ENCODE assay signal across 22 cellular contexts in the genomic region with DNA sequence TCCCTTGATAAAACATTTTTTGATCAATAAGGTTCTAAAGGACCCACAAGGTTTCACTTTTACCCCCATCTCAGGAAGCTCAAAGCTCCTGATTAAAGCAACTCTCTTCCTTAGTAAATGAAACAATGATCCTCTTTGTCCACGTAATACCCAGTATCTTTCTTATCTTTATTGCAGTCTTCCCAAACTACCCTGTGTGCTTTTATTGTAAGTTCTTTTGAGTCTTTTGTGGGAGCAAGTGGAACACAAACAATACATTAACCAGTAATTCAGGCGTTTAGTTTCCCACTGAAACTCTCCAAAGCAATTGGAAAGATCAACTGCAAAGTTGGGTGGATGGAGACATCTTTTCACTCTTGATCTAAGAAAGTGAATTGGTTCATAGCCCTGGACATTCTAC.
"Had no signal": no experiment of that assay in that cellular context is flagged by ENCODE, and none has a peak within 500 bp of the region (broad histone marks: within the 10 kb centered on the region; RNA-seq: fewer than 3 reads in every experiment).

No MANE protein-coding gene starts in this region.

- H3K4me1 ChIP-seq: adrenal gland had no signal

- H3K9me3 ChIP-seq: adrenal gland had no signal

- H3K27ac Mint-ChIP-seq: activated CD4-positive, alpha-beta T cell treated with anti-CD3 and anti-CD28 coated beads for 36 hours; activated CD8-positive, alpha-beta T cell treated with anti-CD3 and anti-CD28 coated beads, Interleukin-2, amount 10 ng/mL, durations not matched to agents 7 days and 5 days; activated naive CD8-positive, alpha-beta T cell treated with anti-CD3 and anti-CD28 coated beads, Interleukin-2, amount 10 ng/mL, durations not matched to agents 7 days and 5 days; T-cell had no signal

- H3K27ac ChIP-seq: adrenal gland, WERI-Rb-1 had no signal

- H3K36me3 ChIP-seq: adrenal gland, WERI-Rb-1 had no signal

- FAIRE-seq: RCC 7860 had no signal

- H3K36me3 Mint-ChIP-seq: activated naive CD8-positive, alpha-beta T cell treated with anti-CD3 and anti-CD28 coated beads, Interleukin-2, amount 10 ng/mL, durations not matched to agents 7 days and 5 days; T-cell had no signal

- H3K4me3 ChIP-seq: adrenal gland had no signal

- ATAC-seq: activated CD4-positive, alpha-beta T cell treated with anti-CD3 and anti-CD28 coated beads for 36 hours; activated CD8-positive, alpha-beta T cell treated with anti-CD3 and anti-CD28 coated beads, Interleukin-2, amount 10 ng/mL, durations not matched to agents 7 days and 5 days; PC-3; T-cell had no signal

- DNase-seq: activated CD4-positive, alpha-beta T cell treated with anti-CD3 and anti-CD28 coated beads for 36 hours; activated CD8-positive, alpha-beta memory T cell treated with anti-CD3 and anti-CD28 coated beads, Interleukin-2, amount 50 U/mL, for 48 hours; activated CD8-positive, alpha-beta T cell treated with anti-CD3 and anti-CD28 coated beads, Interleukin-2, amount 10 ng/mL, durations not matched to agents 7 days and 5 days; activated naive CD4-positive, alpha-beta T cell treated with anti-CD3 and anti-CD28 coated beads, Interleukin-2, amount 50 U/mL, for 16 hours; activated naive CD8-positive, alpha-beta T cell treated with anti-CD3 and anti-CD28 coated beads, Interleukin-2, amount 10 ng/mL, durations not matched to agents 7 days and 5 days; activated T-cell treated with anti-CD3 and anti-CD28 coated beads, Interleukin-2, amount 50 U/mL, for 1 hour; adrenal gland; anterior cingulate cortex; Karpas-422; MM.1S; NCI-H1105; NCI-H1436; NCI-H1694 treated with DMSO at 0.1 percent for 48 hours; NCI-H2029 treated with DMSO at 0.1 percent for 48 hours; NCI-H510A treated with DMSO at 0.1 percent for 48 hours; NCI-H69; PC-3; SHP77; T-cell; T-helper 2 cell; WERI-Rb-1 had no signal

- H3K4me1 Mint-ChIP-seq: activated naive CD8-positive, alpha-beta T cell treated with anti-CD3 and anti-CD28 coated beads, Interleukin-2, amount 10 ng/mL, durations not matched to agents 7 days and 5 days; T-cell had no signal

- H3K4me3 Mint-ChIP-seq: activated CD4-positive, alpha-beta T cell treated with anti-CD3 and anti-CD28 coated beads for 36 hours; activated CD8-positive, alpha-beta T cell treated with anti-CD3 and anti-CD28 coated beads, Interleukin-2, amount 10 ng/mL, durations not matched to agents 7 days and 5 days; activated naive CD8-positive, alpha-beta T cell treated with anti-CD3 and anti-CD28 coated beads, Interleukin-2, amount 10 ng/mL, durations not matched to agents 7 days and 5 days; T-cell had no signal

- H3K27me3 ChIP-seq: adrenal gland had no signal
